ENCODE assay signal across 1 cellular context in genomic region chr9:113978954-113979712, GRCh38.
TF ChIP-seq lines count a peak whose summit lies in the region.

No MANE protein-coding gene starts in this region.

TF ChIP-seq in SK-N-SH, 30 proteins besides CTCF, POLR2A, EP300 and RAD21 (continued from another document):
- TF ChIP-seq, protein P1, sequence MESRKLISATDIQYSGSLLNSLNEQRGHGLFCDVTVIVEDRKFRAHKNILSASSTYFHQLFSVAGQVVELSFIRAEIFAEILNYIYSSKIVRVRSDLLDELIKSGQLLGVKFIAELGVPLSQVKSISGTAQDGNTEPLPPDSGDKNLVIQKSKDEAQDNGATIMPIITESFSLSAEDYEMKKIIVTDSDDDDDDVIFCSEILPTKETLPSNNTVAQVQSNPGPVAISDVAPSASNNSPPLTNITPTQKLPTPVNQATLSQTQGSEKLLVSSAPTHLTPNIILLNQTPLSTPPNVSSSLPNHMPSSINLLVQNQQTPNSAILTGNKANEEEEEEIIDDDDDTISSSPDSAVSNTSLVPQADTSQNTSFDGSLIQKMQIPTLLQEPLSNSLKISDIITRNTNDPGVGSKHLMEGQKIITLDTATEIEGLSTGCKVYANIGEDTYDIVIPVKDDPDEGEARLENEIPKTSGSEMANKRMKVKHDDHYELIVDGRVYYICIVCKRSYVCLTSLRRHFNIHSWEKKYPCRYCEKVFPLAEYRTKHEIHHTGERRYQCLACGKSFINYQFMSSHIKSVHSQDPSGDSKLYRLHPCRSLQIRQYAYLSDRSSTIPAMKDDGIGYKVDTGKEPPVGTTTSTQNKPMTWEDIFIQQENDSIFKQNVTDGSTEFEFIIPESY (IDR thresholded peaks at IDR 0.05; ENCODE audit: borderline replicate concordance, low read depth) = no peak
- TF ChIP-seq SMC3 (IDR thresholded peaks at IDR 0.05; ENCODE audit: low read depth, low read length) (no peak), GABPA (IDR thresholded peaks at IDR 0.05; ENCODE audit: low read depth) (no peak), REST (IDR thresholded peaks at IDR 0.05; ENCODE audit: low read depth, low read length) (no peak), MXI1 (IDR thresholded peaks at IDR 0.05; ENCODE audit: low read depth, low read length) (peak; percentile 66), RCOR1 (IDR thresholded peaks at IDR 0.05; ENCODE audit: low read length) (peak; percentile 67), FOSL2 (IDR thresholded peaks at IDR 0.05; ENCODE audit: borderline replicate concordance, low read depth) (peak; percentile 66), JUND (IDR thresholded peaks at IDR 0.05) (peak; percentile 69), TAF1 (IDR thresholded peaks at IDR 0.05; ENCODE audit: borderline replicate concordance, low read depth, low read length) (no peak), NFIC (IDR thresholded peaks at IDR 0.05; ENCODE audit: borderline replicate concordance) (peak; percentile 34; the same call in 1 of the 2 replicates), POLR2AphosphoS5 (IDR thresholded peaks at IDR 0.05; ENCODE audit: low read depth, low read length) (peak; percentile 48; the same call in 1 of the 2 replicates), GATA2 (CRISPR knock-in tag; IDR thresholded peaks at IDR 0.05) (peak; percentile 63), FOXJ3 (CRISPR knock-in tag; IDR thresholded peaks at IDR 0.05) (peak; percentile 59), EZH2phosphoT487 (IDR thresholded peaks at IDR 0.05; ENCODE audit: borderline replicate concordance, low read depth) (no peak), MEF2A (IDR thresholded peaks at IDR 0.05; ENCODE audit: borderline replicate concordance, low read depth) (no peak)
- TF ChIP-seq, protein P2, sequence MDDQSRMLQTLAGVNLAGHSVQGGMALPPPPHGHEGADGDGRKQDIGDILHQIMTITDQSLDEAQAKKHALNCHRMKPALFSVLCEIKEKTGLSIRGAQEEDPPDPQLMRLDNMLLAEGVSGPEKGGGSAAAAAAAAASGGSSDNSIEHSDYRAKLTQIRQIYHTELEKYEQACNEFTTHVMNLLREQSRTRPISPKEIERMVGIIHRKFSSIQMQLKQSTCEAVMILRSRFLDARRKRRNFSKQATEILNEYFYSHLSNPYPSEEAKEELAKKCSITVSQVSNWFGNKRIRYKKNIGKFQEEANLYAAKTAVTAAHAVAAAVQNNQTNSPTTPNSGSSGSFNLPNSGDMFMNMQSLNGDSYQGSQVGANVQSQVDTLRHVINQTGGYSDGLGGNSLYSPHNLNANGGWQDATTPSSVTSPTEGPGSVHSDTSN (IDR thresholded peaks at IDR 0.05) = peak; percentile 83
